ENCODE assay signal across 13 cellular contexts in the genomic region with DNA sequence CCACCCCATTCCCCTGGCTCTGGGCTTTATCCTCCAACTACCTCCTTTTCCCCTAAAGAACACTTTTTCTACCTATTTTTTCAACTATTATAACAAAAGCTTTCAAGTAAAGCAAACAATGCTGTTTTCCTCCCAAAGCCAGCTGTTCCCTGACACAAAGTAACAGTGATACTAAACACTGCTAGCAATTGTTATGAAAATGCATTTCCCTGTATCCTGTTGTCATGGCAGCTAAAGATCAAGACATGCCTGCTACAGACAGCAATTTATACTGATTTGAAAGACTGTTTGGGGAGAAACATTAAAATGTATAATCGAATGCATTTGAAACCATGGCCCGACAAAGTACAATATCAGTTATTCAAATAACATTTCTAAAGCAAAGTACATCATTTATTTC.
"Had no signal": no experiment of that assay in that cellular context is flagged by ENCODE, and none has a peak within 500 bp of the region (broad histone marks: within the 10 kb centered on the region; RNA-seq: fewer than 3 reads in every experiment).

No MANE protein-coding gene starts in this region.

- H3K36me3 Mint-ChIP-seq: activated naive CD4-positive, alpha-beta T cell treated with anti-CD3 and anti-CD28 coated beads, Interleukin-2, amount 10 ng/mL, durations not matched to agents 7 days and 5 days had no signal

- ATAC-seq: upper lobe of right lung had no signal

- H2AFZ ChIP-seq: parathyroid adenoma had no signal

- H3K9me3 ChIP-seq: ascending aorta, stomach, testis, upper lobe of right lung had no signal

- H3K9ac ChIP-seq: parathyroid adenoma had no signal

- H3K4me3 ChIP-seq: ascending aorta, stomach, testis, upper lobe of right lung had no signal

- DNase-seq: activated CD4-positive, alpha-beta T cell treated with anti-CD3 and anti-CD28 coated beads for 1 hour; activated CD4-positive, alpha-beta T cell treated with anti-CD3 and anti-CD28 coated beads, Interleukin-2, amount 50 U/mL, for 4 hours; activated naive CD4-positive, alpha-beta T cell treated with anti-CD3 and anti-CD28 coated beads, Interleukin-2, amount 10 ng/mL, durations not matched to agents 7 days and 5 days; activated T-cell treated with anti-CD3 and anti-CD28 coated beads, Interleukin-2, amount 50 U/mL, for 1 hour; mesenchymal stem cell; nephron progenitor cell; stimulated activated CD4-positive, alpha-beta T cell treated with anti-CD3 and anti-CD28 coated beads, Interleukin-1b, Interleukin-23, amount 100 ng/mL, for 48 hours; stomach; T1000; testis; upper lobe of right lung had no signal

- H3K4me1 Mint-ChIP-seq: activated naive CD4-positive, alpha-beta T cell treated with anti-CD3 and anti-CD28 coated beads, Interleukin-2, amount 10 ng/mL, durations not matched to agents 7 days and 5 days; nephron progenitor cell had no signal

- H3K27me3 ChIP-seq: ascending aorta, stomach, testis, upper lobe of right lung had no signal

- H3K4me3 Mint-ChIP-seq: activated naive CD4-positive, alpha-beta T cell treated with anti-CD3 and anti-CD28 coated beads, Interleukin-2, amount 10 ng/mL, durations not matched to agents 7 days and 5 days; nephron progenitor cell had no signal

- H3K27ac ChIP-seq: ascending aorta, parathyroid adenoma, stomach, testis, upper lobe of right lung had no signal

- H3K9me3 Mint-ChIP-seq: activated naive CD4-positive, alpha-beta T cell treated with anti-CD3 and anti-CD28 coated beads, Interleukin-2, amount 10 ng/mL, durations not matched to agents 7 days and 5 days; nephron progenitor cell had no signal

- H3K79me2 ChIP-seq: parathyroid adenoma had no signal

- H3K27me3 Mint-ChIP-seq: activated naive CD4-positive, alpha-beta T cell treated with anti-CD3 and anti-CD28 coated beads, Interleukin-2, amount 10 ng/mL, durations not matched to agents 7 days and 5 days had no signal

- H3K4me1 ChIP-seq: ascending aorta, parathyroid adenoma, stomach, testis, upper lobe of right lung had no signal

- H3K36me3 ChIP-seq: ascending aorta, stomach, upper lobe of right lung had no signal

- H3K27ac Mint-ChIP-seq: activated naive CD4-positive, alpha-beta T cell treated with anti-CD3 and anti-CD28 coated beads, Interleukin-2, amount 10 ng/mL, durations not matched to agents 7 days and 5 days; nephron progenitor cell had no signal
